In the genomic region with DNA sequence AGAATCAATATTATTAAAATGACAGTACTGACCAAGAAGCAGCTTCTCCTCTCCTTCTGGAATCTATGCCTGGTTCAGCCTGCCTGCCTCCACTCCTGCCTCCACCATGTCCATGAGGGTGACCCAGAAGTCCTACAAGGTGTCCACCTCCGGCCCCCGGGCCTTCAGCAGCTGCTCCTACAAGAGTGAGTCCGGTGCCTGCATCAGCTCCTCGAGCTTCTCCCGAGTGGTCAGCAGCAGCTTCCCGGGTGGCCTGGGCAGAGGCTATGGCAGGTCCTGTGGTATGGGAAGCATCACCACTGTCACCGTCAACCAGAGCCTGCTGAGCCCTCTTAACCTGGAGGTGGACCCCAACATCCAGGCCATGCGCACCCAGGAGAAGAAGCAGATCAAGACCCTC, we compare ENCODE assay signal across 25 cellular contexts.
"Had no signal": no experiment of that assay in that cellular context is flagged by ENCODE, and none has a peak within 500 bp of the region (broad histone marks: within the 10 kb centered on the region; RNA-seq: fewer than 3 reads in every experiment).

No MANE protein-coding gene starts in this region.

- H3K4me3 ChIP-seq: left lung, lower lobe of right lung, neural progenitor cell, right atrium auricular region, right lobe of liver, skin epidermis, suprapubic skin, thoracic aorta, tibial artery, uterus had no signal

- H3K9me3 ChIP-seq: lower lobe of right lung, neutrophil, right atrium auricular region, right lobe of liver, suprapubic skin, thoracic aorta, tibial artery had no signal

- ATAC-seq: left colon; left lung; lower lobe of right lung; natural killer cell; right lobe of liver; stimulated activated effector memory CD8-positive, alpha-beta T cell treated with anti-CD3 and anti-CD28 coated beads, Interleukin-12 subunit alpha, Interleukin-12 subunit beta, amount 100 ng/mL, for 72 hours had no signal

- DNase-seq: hippocampal formation; kidney glomerular epithelial cell; left colon; lower lobe of right lung; mammary epithelial cell; mesenchymal stem cell; naive B cell; natural killer cell; nephron progenitor cell; occipital lobe; right lobe of liver; stimulated activated CD4-positive, alpha-beta T cell treated with anti-CD3 and anti-CD28 coated beads, Interleukin-4, amount 100 ng/mL, for 24 hours; stimulated activated naive CD4-positive, alpha-beta T cell; tibial artery; trophoblast cell; uterus had no signal

- H3K36me3 ChIP-seq: left lung, lower lobe of right lung, neural progenitor cell, neutrophil, right atrium auricular region, right lobe of liver, suprapubic skin, thoracic aorta, tibial artery, uterus had no signal

- H3K4me1 ChIP-seq: left lung, lower lobe of right lung, neural progenitor cell, parathyroid adenoma, right atrium auricular region, right lobe of liver, suprapubic skin, uterus had no signal

- H3K27me3 ChIP-seq: left lung, neural progenitor cell, neutrophil, right atrium auricular region, right lobe of liver, suprapubic skin, tibial artery, uterus had no signal

- H3K27ac ChIP-seq: left lung, lower lobe of right lung, neural progenitor cell, neutrophil, parathyroid adenoma, right atrium auricular region, right lobe of liver, skin epidermis, suprapubic skin, thoracic aorta, tibial artery, uterus had no signal
